ENCODE assay signal across 25 cellular contexts in genomic region chr6:71490876-71491275, GRCh38.
DNase-seq lines count a peak whose midpoint lies in the region; ATAC-seq and TF ChIP-seq lines count a peak whose summit lies in the region.
"Had no signal": no experiment of that assay in that cellular context is flagged by ENCODE, and none has a peak within 500 bp of the region (broad histone marks: within the 10 kb centered on the region; RNA-seq: fewer than 3 reads in every experiment).

No MANE protein-coding gene starts in this region.

- POLR2A ChIA-PET in activated CD4-positive, alpha-beta memory T cell treated with anti-CD3 and anti-CD28 coated beads, Interleukin-2, amount 10 ng/mL, durations not matched to agents 7 days and 5 days (lab: Charles Lee) = no interaction called here

- H3K9me3 ChIP-seq in neuronal stem cell (replicated peaks in 1 of 2; ENCODE audit: control insufficient read depth in 2 of 2, insufficient read depth in 1 of 2, low read depth in 1 of 2, low read length in 2 of 2) = no peaks in the 10 kb centered on the region
- no peaks in the 10 kb centered on the region for H3K9me3 ChIP-seq in vagina
- H3K9me3 ChIP-seq: BE2C, SJSA1 had no signal

- H3K4me1 Mint-ChIP-seq in activated CD4-positive, alpha-beta memory T cell treated with anti-CD3 and anti-CD28 coated beads, Interleukin-2, amount 10 ng/mL, durations not matched to agents 7 days and 5 days = no peaks in the 10 kb centered on the region

- no peak overlapping the region for H4K5ac ChIP-seq in mesendoderm (ENCODE audit: low read length)

- H3K36me3 Mint-ChIP-seq in activated CD4-positive, alpha-beta memory T cell treated with anti-CD3 and anti-CD28 coated beads, Interleukin-2, amount 10 ng/mL, durations not matched to agents 7 days and 5 days (ENCODE audit: low read depth) = no peaks in the 10 kb centered on the region
- H3K36me3 Mint-ChIP-seq: CD14-positive monocyte; CD8-positive, alpha-beta memory T cell had no signal

- H3K9me3 Mint-ChIP-seq in activated CD4-positive, alpha-beta memory T cell treated with anti-CD3 and anti-CD28 coated beads, Interleukin-2, amount 10 ng/mL, durations not matched to agents 7 days and 5 days = no peaks in the 10 kb centered on the region
- H3K9me3 Mint-ChIP-seq: H9 had no signal

- ATAC-seq in HG03280 (IDR thresholded peaks at IDR 0.05; ENCODE audit: unreplicated experiment) = no peak
- ATAC-seq: PC-3, Right ventricle myocardium inferior had no signal

- peak overlapping the region; percentile 36 for H3K4ac ChIP-seq in mesendoderm (ENCODE audit: low read depth, low read length)
- no peak overlapping the region for H3K4ac ChIP-seq in neuronal stem cell (ENCODE audit: low read length)

- peak overlapping the region; percentile 21 for H2BK120ac ChIP-seq in mesendoderm (ENCODE audit: low read depth, low read length)
- no peak overlapping the region for H2BK120ac ChIP-seq in neuronal stem cell (ENCODE audit: low read depth, low read length)

- H4K8ac ChIP-seq in mesendoderm (ENCODE audit: low read depth, low read length) (no peak overlapping the region), neuronal stem cell (ENCODE audit: low read depth, low read length) (no peak overlapping the region)

- H3K36me3 ChIP-seq in mesendoderm (ENCODE audit: control insufficient read depth, insufficient read depth, low read length) = no peaks in the 10 kb centered on the region
- H3K36me3 ChIP-seq in neuronal stem cell (replicated peaks in 1 of 2; ENCODE audit: control insufficient read depth in 2 of 2, insufficient read depth in 2 of 2, low read length in 2 of 2) = no peaks in the 10 kb centered on the region
- H3K36me3 ChIP-seq in vagina = no peaks in the 10 kb centered on the region
- H3K36me3 ChIP-seq: BE2C, SJSA1 had no signal

- CTCF ChIA-PET in activated CD4-positive, alpha-beta memory T cell treated with anti-CD3 and anti-CD28 coated beads, Interleukin-2, amount 10 ng/mL, durations not matched to agents 7 days and 5 days (lab: Charles Lee) = no interaction called here

- H3K27me3 ChIP-seq in mesendoderm (ENCODE audit: insufficient read depth, low read length, poor library complexity) (no peaks in the 10 kb centered on the region), neuronal stem cell (ENCODE audit: control insufficient read depth in 3 of 3, insufficient read depth in 3 of 3, low read depth in 1 of 3, low read length in 3 of 3) (no peaks in the 10 kb centered on the region), vagina (no peaks in the 10 kb centered on the region)
- H3K27me3 ChIP-seq: BE2C, SJSA1 had no signal

- no peak for TF ChIP-seq POLR2A in vagina (IDR thresholded peaks at IDR 0.05)

- H3K14ac ChIP-seq in neuronal stem cell (ENCODE audit: low read length) = no peak overlapping the region

- no CpG with 5 or more reads among the region's 5 CpGs for WGBS in mesendoderm (ENCODE audit: extremely low coverage, insufficient coverage, low lambda C conversion rate)
- WGBS in neuronal stem cell (ENCODE audit: extremely low coverage in 2 of 2, insufficient read length in 2 of 2, insufficient replicate concordance in 1 of 2), 2 donors = no CpG with 5 or more reads among the region's 5 CpGs

- H2AK5ac ChIP-seq in mesendoderm (ENCODE audit: low read length) = no peak overlapping the region
- H2AK5ac ChIP-seq in neuronal stem cell (ENCODE audit: low read depth, low read length) = no peak overlapping the region

- no peak overlapping the region for H3K4me3 Mint-ChIP-seq in activated CD4-positive, alpha-beta memory T cell treated with anti-CD3 and anti-CD28 coated beads, Interleukin-2, amount 10 ng/mL, durations not matched to agents 7 days and 5 days
- H3K4me3 Mint-ChIP-seq: CD14-positive monocyte; CD8-positive, alpha-beta memory T cell; H9 had no signal

- H3K23ac ChIP-seq in mesendoderm (ENCODE audit: low read length) (no peak overlapping the region), neuronal stem cell (ENCODE audit: low read depth, low read length, poor library complexity) (no peak overlapping the region)

- DNase-seq in DMS53 (lab: John Stamatoyannopoulos, UW) (peak; percentile 32), DMS53 treated with DMSO at 0.1 percent for 48 hours (lab: John Stamatoyannopoulos, UW; ENCODE audit: unreplicated experiment) (no peak), mesendoderm (no peak), neuronal stem cell (ENCODE audit: low spot score) (no peak), vagina (ENCODE audit: extremely low spot score in 2 of 2) (no peak)
- DNase-seq in activated CD4-positive, alpha-beta memory T cell treated with anti-CD3 and anti-CD28 coated beads, Interleukin-2, amount 10 ng/mL, durations not matched to agents 7 days and 5 days = no peak
- DNase-seq: ACHN; BE2C; Calu3; CD8-positive, alpha-beta memory T cell; GM23248; H9; KG1; MM.1S; NCI-H2029; NCI-H446; NCI-H526; NCI-H82; NK-92 treated with Interleukin-12 subunit alpha and Interleukin-12 subunit beta, amount 100 ng/mL, for 24 hours; PC-3 had no signal

- no peaks in the 10 kb centered on the region for H3K79me1 ChIP-seq in mesendoderm (ENCODE audit: low read length)
- no peaks in the 10 kb centered on the region for H3K79me1 ChIP-seq in neuronal stem cell (ENCODE audit: low read depth, low read length)

- H3K18ac ChIP-seq in mesendoderm (ENCODE audit: low read length) (no peak overlapping the region), neuronal stem cell (ENCODE audit: low read length) (no peak overlapping the region)

- H3K27ac ChIP-seq in mesendoderm (ENCODE audit: low read depth, low read length) (no peak overlapping the region), neuronal stem cell (replicated peaks; ENCODE audit: low read length) (no peak overlapping the region), vagina (no peak overlapping the region)
- H3K27ac ChIP-seq: 22Rv1, GM23248 had no signal

- H3K9ac ChIP-seq in mesendoderm (ENCODE audit: low read length) (no peak overlapping the region), neuronal stem cell (ENCODE audit: low read depth, low read length, poor library complexity) (no peak overlapping the region)
- H3K9ac ChIP-seq: GM23248 had no signal

- no peak for TF ChIP-seq CTCF in vagina (IDR thresholded peaks at IDR 0.05)

- intact Hi-C loops in vagina (cut with DNase I) = no loop called here

- no peaks in the 10 kb centered on the region for H3K79me2 ChIP-seq in mesendoderm (ENCODE audit: control insufficient read depth, insufficient read depth, low read length)

- no peak overlapping the region for H3K27ac Mint-ChIP-seq in activated CD4-positive, alpha-beta memory T cell treated with anti-CD3 and anti-CD28 coated beads, Interleukin-2, amount 10 ng/mL, durations not matched to agents 7 days and 5 days
- H3K27ac Mint-ChIP-seq: CD14-positive monocyte; CD8-positive, alpha-beta memory T cell; H9 had no signal

- H3K56ac ChIP-seq in mesendoderm (ENCODE audit: low read length) = no peak overlapping the region

- no peak overlapping the region for H2BK15ac ChIP-seq in mesendoderm (replicated peaks; ENCODE audit: low read depth)
- H2BK15ac ChIP-seq in neuronal stem cell (ENCODE audit: low read length) = no peak overlapping the region

- H3K4me1 ChIP-seq in mesendoderm (ENCODE audit: control insufficient read depth, low read depth, low read length) (no peaks in the 10 kb centered on the region), neuronal stem cell (ENCODE audit: control insufficient read depth in 2 of 2, insufficient read depth in 1 of 2, low read depth in 1 of 2, low read length in 2 of 2) (peaks cover 3 to 6% of the 10 kb centered on the region in 2 donors), vagina (no peaks in the 10 kb centered on the region)
- H3K4me1 ChIP-seq: BE2C had no signal

- no peak overlapping the region for H4K91ac ChIP-seq in neuronal stem cell (ENCODE audit: low read depth, low read length, poor library complexity)

- H3K4me3 ChIP-seq in mesendoderm (ENCODE audit: low read length) (no peak overlapping the region), neuronal stem cell (ENCODE audit: low read length in 2 of 2) (no peak overlapping the region), vagina (no peak overlapping the region)
- H3K4me3 ChIP-seq: GM23248, SJSA1 had no signal

- peaks cover 4% of the 10 kb centered on the region for H3K27me3 Mint-ChIP-seq in activated CD4-positive, alpha-beta memory T cell treated with anti-CD3 and anti-CD28 coated beads, Interleukin-2, amount 10 ng/mL, durations not matched to agents 7 days and 5 days

- H3K4me2 ChIP-seq in mesendoderm (ENCODE audit: low read length) = no peak overlapping the region
- no peak overlapping the region for H3K4me2 ChIP-seq in neuronal stem cell (ENCODE audit: insufficient read depth, low read length, poor library complexity, severe bottlenecking)

- no peak overlapping the region for H2BK12ac ChIP-seq in neuronal stem cell (ENCODE audit: low read length)

- H2BK5ac ChIP-seq in mesendoderm (ENCODE audit: low read length) = no peak overlapping the region
- no peak overlapping the region for H2BK5ac ChIP-seq in neuronal stem cell (ENCODE audit: low read length)

- H2AFZ ChIP-seq in neuronal stem cell (ENCODE audit: low read length) = peak overlapping the region; percentile 60
- H2AFZ ChIP-seq: GM23248 had no signal
